18 cellular contexts compared by ENCODE assay signal in genomic region chr10:69571618-69572158, GRCh38. TPM values are rescaled to one million over a fixed set of nuclear protein-coding genes. Genes with fewer than 3 reads are reported as not detected.
DNase-seq lines count a peak whose midpoint lies in the region; ATAC-seq and TF ChIP-seq lines count a peak whose summit lies in the region.
"Had no signal": no experiment of that assay in that cellular context is flagged by ENCODE, and none has a peak within 500 bp of the region (broad histone marks: within the 10 kb centered on the region; RNA-seq: fewer than 3 reads in every experiment).

No MANE protein-coding gene starts in this region.

- no peak overlapping the region for H3K27ac ChIP-seq in ectodermal cell (ENCODE audit: insufficient read depth, low read depth, low read length, poor library complexity, severe bottlenecking)
- H3K27ac ChIP-seq: KMS-11, vagina had no signal

- no peak overlapping the region for H2AFZ ChIP-seq in Loucy (ENCODE audit: low read length)

- H3F3A ChIP-seq in Loucy (ENCODE audit: low read depth) = no peaks in the 10 kb centered on the region

- no peaks in the 10 kb centered on the region for H4K20me1 ChIP-seq in Loucy (ENCODE audit: insufficient read depth, low read length, poor library complexity, severe bottlenecking)

- H3K4me1 Mint-ChIP-seq in T-helper 1 cell treated with Interleukin-12 subunit alpha and Interleukin-12 subunit beta and Interleukin-4 antibody, amounts not matched to agents 30 μg/mL and 1 μg/mL, for 36 hours (ENCODE audit: low read depth) = peaks cover 12% of the 10 kb centered on the region
- peaks cover 37% of the 10 kb centered on the region for H3K4me1 Mint-ChIP-seq in neural crest cell

- 1% methylated on average over 25 of the region's 25 CpGs for whole genome bisulfite sequencing in ectodermal cell, 2 experiments

- no peak for ATAC-seq in HG02870 (IDR thresholded peaks at IDR 0.05; ENCODE audit: unreplicated experiment)

- H3K79me2 ChIP-seq in Loucy (ENCODE audit: insufficient read depth, low read length) = peaks cover 3% of the 10 kb centered on the region; the same call in 1 of the 2 replicates

- TF ChIP-seq CTCF in Loucy (conservative IDR thresholded peaks at IDR 0.05; ENCODE audit: low read length) (no peak), neural crest cell (conservative IDR thresholded peaks at IDR 0.05) (no peak)

- no peaks in the 10 kb centered on the region for H3K9me3 ChIP-seq in Loucy (ENCODE audit: insufficient read depth, low read depth, low read length)
- H3K9me3 ChIP-seq in ectodermal cell (ENCODE audit: control insufficient read depth, low read length) = no peaks in the 10 kb centered on the region
- H3K9me3 ChIP-seq: vagina had no signal

- H3K36me3 Mint-ChIP-seq in T-helper 1 cell treated with Interleukin-12 subunit alpha and Interleukin-12 subunit beta and Interleukin-4 antibody, amounts not matched to agents 30 μg/mL and 1 μg/mL, for 36 hours (ENCODE audit: low read depth) = no peaks in the 10 kb centered on the region
- no peaks in the 10 kb centered on the region for H3K36me3 Mint-ChIP-seq in neural crest cell (ENCODE audit: low read depth)

- H3K4me3 ChIP-seq in Loucy (ENCODE audit: low read length, poor library complexity, severe bottlenecking) = no peak overlapping the region
- H3K4me3 ChIP-seq in ectodermal cell (ENCODE audit: insufficient read depth, low read depth, low read length) = peak overlapping the region; percentile 20

- peaks cover 89% of the 10 kb centered on the region for H3K27me3 Mint-ChIP-seq in T-helper 1 cell treated with Interleukin-12 subunit alpha and Interleukin-12 subunit beta and Interleukin-4 antibody, amounts not matched to agents 30 μg/mL and 1 μg/mL, for 36 hours (ENCODE audit: low read depth)
- peaks cover 98% of the 10 kb centered on the region for H3K27me3 Mint-ChIP-seq in neural crest cell (ENCODE audit: low read depth)

- H3K27me3 ChIP-seq in Loucy (ENCODE audit: insufficient read depth, low read length, poor library complexity, severe bottlenecking) (no peaks in the 10 kb centered on the region), ectodermal cell (ENCODE audit: control insufficient read depth, insufficient read depth, low read length, poor library complexity, severe bottlenecking) (peaks cover 100% of the 10 kb centered on the region)

- peak overlapping the region; percentile 5 for H3K4me2 ChIP-seq in Loucy (ENCODE audit: low read depth, low read length, poor library complexity, severe bottlenecking)
- H3K4me2 ChIP-seq: KMS-11 had no signal

- H3K9me3 Mint-ChIP-seq in T-helper 1 cell treated with Interleukin-12 subunit alpha and Interleukin-12 subunit beta and Interleukin-4 antibody, amounts not matched to agents 30 μg/mL and 1 μg/mL, for 36 hours = no peaks in the 10 kb centered on the region
- no peaks in the 10 kb centered on the region for H3K9me3 Mint-ChIP-seq in neural crest cell

- no peaks in the 10 kb centered on the region for H3K9me2 ChIP-seq in Loucy (replicated peaks; ENCODE audit: low read depth, low read length)

- peaks cover 16% of the 10 kb centered on the region for H3K4me1 ChIP-seq in Loucy (ENCODE audit: insufficient read depth, low read length, poor library complexity, severe bottlenecking)
- peaks cover 47% of the 10 kb centered on the region for H3K4me1 ChIP-seq in ectodermal cell (ENCODE audit: control insufficient read depth, insufficient read depth, low read length)

- H3K4me3 Mint-ChIP-seq in T-helper 1 cell treated with Interleukin-12 subunit alpha and Interleukin-12 subunit beta and Interleukin-4 antibody, amounts not matched to agents 30 μg/mL and 1 μg/mL, for 36 hours = peak overlapping the region; percentile 12
- H3K4me3 Mint-ChIP-seq in neural crest cell = peak overlapping the region; percentile 18

- peak overlapping the region; percentile 3 for H3K27ac Mint-ChIP-seq in T-helper 1 cell treated with Interleukin-12 subunit alpha and Interleukin-12 subunit beta and Interleukin-4 antibody, amounts not matched to agents 30 μg/mL and 1 μg/mL, for 36 hours
- no peak overlapping the region for H3K27ac Mint-ChIP-seq in neural crest cell (ENCODE audit: unreplicated experiment)

- H3K36me3 ChIP-seq in Loucy (ENCODE audit: insufficient read depth, low read length) (no peaks in the 10 kb centered on the region), ectodermal cell (ENCODE audit: control insufficient read depth, insufficient read depth, low read length) (no peaks in the 10 kb centered on the region)
- H3K36me3 ChIP-seq: vagina had no signal

- DNase-seq in T-helper 1 cell (no peak), neural crest cell (ENCODE audit: low read depth, low spot score) (no peak), kidney glomerular epithelial cell (lab: John Stamatoyannopoulos, UW) (no peak), germinal center (ENCODE audit: low spot score) (no peak)
- DNase-seq: activated CD4-positive, alpha-beta T cell treated with anti-CD3 and anti-CD28 coated beads for 1 hour; activated gamma-delta T cell treated with Interleukin-2 at 50 U/mL for 16 hours; caudate nucleus; erythroblast; hypothalamus; NCI-H187; posterior cingulate gyrus had no signal

- H3K9ac ChIP-seq in Loucy (ENCODE audit: low read depth, low read length, poor library complexity, severe bottlenecking) = no peak overlapping the region
- H3K9ac ChIP-seq: KMS-11 had no signal

RNA-seq across cellular contexts. Expression of gene NEUROG3, which starts 1.5 kb away (rescaled TPM):
- not detected for polyA plus RNA-seq in ectodermal cell (2013, experiment 1 of 4)
- not detected for polyA plus RNA-seq in ectodermal cell (2013, experiment 2 of 4)
- polyA plus RNA-seq in ectodermal cell (2013, experiment 3 of 4) = not detected
- not detected for polyA plus RNA-seq in ectodermal cell (2013, experiment 4 of 4)
- 0.43 and 0.91 TPM in 2 replicates for total RNA-seq in neural crest cell
- total RNA-seq: SK-MEL-5, vagina had no signal

RNA-seq across cellular contexts. Expression of gene FAM241B, which starts 58.4 kb away (rescaled TPM):
- 8.6 TPM for polyA plus RNA-seq in ectodermal cell (2013, experiment 1 of 4)
- polyA plus RNA-seq in ectodermal cell (2013, experiment 2 of 4) = 9.8 TPM
- 4.9 TPM for polyA plus RNA-seq in ectodermal cell (2013, experiment 3 of 4)
- 5.8 TPM for polyA plus RNA-seq in ectodermal cell (2013, experiment 4 of 4)
- 11.6 and 12.5 TPM in 2 replicates for total RNA-seq in neural crest cell
